ENCODE assay signal across 8 cellular contexts in the genomic region with DNA sequence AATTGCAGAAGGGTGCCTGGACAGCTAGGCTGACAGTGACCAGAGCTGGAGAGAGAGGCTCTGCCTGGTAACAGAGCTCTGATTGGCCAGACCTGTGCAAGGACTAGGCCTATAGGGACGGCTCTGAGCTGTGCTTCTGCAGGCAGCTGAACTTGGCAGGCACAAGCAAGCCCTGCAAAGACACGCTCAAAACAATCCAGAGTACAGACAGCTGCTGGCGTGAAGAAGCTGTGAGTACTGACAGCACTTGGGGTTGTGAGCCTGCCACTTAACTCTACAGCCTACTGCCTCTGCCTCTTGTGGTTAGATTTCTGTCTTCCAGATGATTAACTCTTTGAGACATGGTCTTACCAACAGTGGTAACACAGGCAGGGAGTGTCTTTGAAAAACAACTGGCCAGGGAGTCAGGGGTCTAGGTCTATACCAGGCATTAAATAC.
DNase-seq lines count a peak whose midpoint lies in the region; ATAC-seq, FAIRE-seq and TF ChIP-seq lines count a peak whose summit lies in the region.

No MANE protein-coding gene starts in this region.

- FAIRE-seq in GM18507 (lab: Jason Lieb, UNC) = peak; percentile 83

- 8 to 9% methylated on average over 3 of the region's 3 CpGs for WGBS in mesodermal cell (ENCODE audit: insufficient coverage in 2 of 2), 2 experiments
- 4% methylated on average over 3 of the region's 3 CpGs for WGBS in thymus

- no peaks in the 10 kb centered on the region for H3K27me3 ChIP-seq in thymus (ENCODE audit: control insufficient read depth, insufficient read depth)

- no peak overlapping the region for H3K4me3 ChIP-seq in AG09309 (ENCODE audit: control insufficient read depth, low read depth, low read length)
- H3K4me3 ChIP-seq in epithelial cell of esophagus (ENCODE audit: low read length) = no peak overlapping the region
- H3K4me3 ChIP-seq in mesodermal cell (ENCODE audit: extremely low read depth, insufficient read depth, low read length, poor library complexity, severe bottlenecking) = no peak overlapping the region
- H3K4me3 ChIP-seq in thymus (ENCODE audit: low read length) = no peak overlapping the region

- H3K27ac ChIP-seq in mesodermal cell (ENCODE audit: low read depth, low read length, severe bottlenecking) (peak overlapping the region; percentile 72), thymus (ENCODE audit: low read depth) (peak overlapping the region; percentile 68)

- peak; percentile 86 for ATAC-seq in HG02840 (IDR thresholded peaks at IDR 0.05; ENCODE audit: low FRiP score, unreplicated experiment)

- peak; percentile 94 for DNase-seq in AG09309 (ENCODE audit: low read depth)
- DNase-seq in GM18507 (ENCODE audit: extremely low spot score, insufficient read length, low read depth) = peak; percentile 42
- DNase-seq in NCI-H1436 treated with DMSO at 0.1 percent for 48 hours (lab: John Stamatoyannopoulos, UW) = peak; percentile 84
- peak; percentile 73 for DNase-seq in SW480 (ENCODE audit: low spot score)
- peak; percentile 97 for DNase-seq in epithelial cell of esophagus (ENCODE audit: low read depth)

- H3K9me3 ChIP-seq in mesodermal cell (ENCODE audit: control insufficient read depth, low read length) (no peaks in the 10 kb centered on the region), thymus (ENCODE audit: control insufficient read depth) (no peaks in the 10 kb centered on the region)

- H3K36me3 ChIP-seq in mesodermal cell (ENCODE audit: control insufficient read depth, insufficient read depth, low read length) (no peaks in the 10 kb centered on the region), thymus (ENCODE audit: control insufficient read depth, insufficient read depth) (no peaks in the 10 kb centered on the region)

- no peak for TF ChIP-seq CTCF in AG09309 (IDR thresholded peaks at IDR 0.05; ENCODE audit: control insufficient read depth, insufficient read depth, low read depth, low read length, missing control alignments)
- no peak for TF ChIP-seq CTCF in epithelial cell of esophagus (IDR thresholded peaks at IDR 0.05; ENCODE audit: insufficient read depth, low read depth, low read length, missing control alignments)

- H3K4me1 ChIP-seq in mesodermal cell (ENCODE audit: control insufficient read depth, insufficient read depth, low read length, poor library complexity, severe bottlenecking) (peaks cover 12% of the 10 kb centered on the region), thymus (ENCODE audit: control insufficient read depth, insufficient read depth, low read length) (peaks cover 14% of the 10 kb centered on the region)

Comparison
In these comparisons a context has a peak if more than half of its experiments do, and no peak if none do; other contexts are left out.
1. DNase-seq: peak in every context shown above with its lines; median percentile 97 in epithelial cell of esophagus; 94 in AG09309; 84 in NCI-H1436 treated with DMSO at 0.1 percent for 48 hours; 73 in SW480; 42 in GM18507.